ENCODE assay signal across 29 cellular contexts in genomic region chr16:10614685-10615084, GRCh38.
"Had no signal": no experiment of that assay in that cellular context is flagged by ENCODE, and none has a peak within 500 bp of the region (broad histone marks: within the 10 kb centered on the region; RNA-seq: fewer than 3 reads in every experiment).

No MANE protein-coding gene starts in this region.

- H3K4me1 ChIP-seq: gastrocnemius medialis had no signal

- H3K36me3 Mint-ChIP-seq: mesothelial cell of epicardium, naive B cell had no signal

- ATAC-seq: esophagus mucosa, gastrocnemius medialis, heart right ventricle, left cardiac atrium, left lung, left ventricle myocardium superior, lower lobe of right lung, mucosa of descending colon had no signal

- H3K27ac Mint-ChIP-seq: endodermal cell, mesothelial cell of epicardium had no signal

- H3K9me3 ChIP-seq: esophagus squamous epithelium, gastrocnemius medialis, heart right ventricle, left lung, lower lobe of right lung, mucosa of descending colon had no signal

- H3K9me3 Mint-ChIP-seq: endodermal cell, mesothelial cell of epicardium, naive B cell had no signal

- DNase-seq: dermis blood vessel endothelial cell; dorsolateral prefrontal cortex; effector CD4-positive, alpha-beta T cell; effector memory CD4-positive, alpha-beta T cell; endodermal cell; erythroblast; esophagus squamous epithelium; foreskin fibroblast; foreskin melanocyte; gastrocnemius medialis; glutamatergic neuron; head of caudate nucleus; heart right ventricle; hippocampal formation; left cardiac atrium; left lung; left ventricle myocardium superior; lower lobe of right lung; mesenchymal stem cell; mucosa of descending colon; naive B cell had no signal

- H3K4me3 ChIP-seq: coronary artery, dorsolateral prefrontal cortex, esophagus squamous epithelium, gastrocnemius medialis, heart right ventricle, left lung, lower lobe of right lung, mucosa of descending colon had no signal

- H3K36me3 ChIP-seq: esophagus squamous epithelium, gastrocnemius medialis, heart right ventricle, left lung, lower lobe of right lung had no signal

- H3K4me3 Mint-ChIP-seq: endodermal cell, mesothelial cell of epicardium had no signal

- H3K27me3 ChIP-seq: esophagus squamous epithelium, gastrocnemius medialis, heart right ventricle had no signal

- FAIRE-seq: colon, endometrium, islet of Langerhans, keratinocyte had no signal

- H3K27ac ChIP-seq: coronary artery, dorsolateral prefrontal cortex, epithelial cell of prostate, esophagus squamous epithelium, gastrocnemius medialis, heart right ventricle, left lung, lower lobe of right lung had no signal
